Comparison of ENCODE assay signal across 2 cellular contexts in genomic region chr6:99521557-99522286, GRCh38.
TF ChIP-seq lines count a peak whose summit lies in the region.

No MANE protein-coding gene starts in this region.

TF ChIP-seq in GM23338, 12 proteins besides CTCF, POLR2A, EP300 and RAD21:
- TF ChIP-seq EZH2 (IDR thresholded peaks at IDR 0.05; ENCODE audit: low read depth, unreplicated experiment), result no peak
- TF ChIP-seq JUNB (IDR thresholded peaks at IDR 0.05; ENCODE audit: unreplicated experiment), result no peak
- TF ChIP-seq EZH2phosphoT487 (IDR thresholded peaks at IDR 0.05; ENCODE audit: unreplicated experiment), result no peak
- no peak for TF ChIP-seq NANOG (IDR thresholded peaks at IDR 0.05; ENCODE audit: borderline replicate concordance)
- TF ChIP-seq STAT1 (IDR thresholded peaks at IDR 0.05; ENCODE audit: unreplicated experiment), result no peak
- TF ChIP-seq CREB1 (CRISPR knock-in tag; IDR thresholded peaks at IDR 0.05; ENCODE audit: low read depth), result no peak
- TF ChIP-seq ZNF331 (CRISPR knock-in tag; IDR thresholded peaks at IDR 0.05; ENCODE audit: low read depth), result no peak
- TF ChIP-seq, protein P1, sequence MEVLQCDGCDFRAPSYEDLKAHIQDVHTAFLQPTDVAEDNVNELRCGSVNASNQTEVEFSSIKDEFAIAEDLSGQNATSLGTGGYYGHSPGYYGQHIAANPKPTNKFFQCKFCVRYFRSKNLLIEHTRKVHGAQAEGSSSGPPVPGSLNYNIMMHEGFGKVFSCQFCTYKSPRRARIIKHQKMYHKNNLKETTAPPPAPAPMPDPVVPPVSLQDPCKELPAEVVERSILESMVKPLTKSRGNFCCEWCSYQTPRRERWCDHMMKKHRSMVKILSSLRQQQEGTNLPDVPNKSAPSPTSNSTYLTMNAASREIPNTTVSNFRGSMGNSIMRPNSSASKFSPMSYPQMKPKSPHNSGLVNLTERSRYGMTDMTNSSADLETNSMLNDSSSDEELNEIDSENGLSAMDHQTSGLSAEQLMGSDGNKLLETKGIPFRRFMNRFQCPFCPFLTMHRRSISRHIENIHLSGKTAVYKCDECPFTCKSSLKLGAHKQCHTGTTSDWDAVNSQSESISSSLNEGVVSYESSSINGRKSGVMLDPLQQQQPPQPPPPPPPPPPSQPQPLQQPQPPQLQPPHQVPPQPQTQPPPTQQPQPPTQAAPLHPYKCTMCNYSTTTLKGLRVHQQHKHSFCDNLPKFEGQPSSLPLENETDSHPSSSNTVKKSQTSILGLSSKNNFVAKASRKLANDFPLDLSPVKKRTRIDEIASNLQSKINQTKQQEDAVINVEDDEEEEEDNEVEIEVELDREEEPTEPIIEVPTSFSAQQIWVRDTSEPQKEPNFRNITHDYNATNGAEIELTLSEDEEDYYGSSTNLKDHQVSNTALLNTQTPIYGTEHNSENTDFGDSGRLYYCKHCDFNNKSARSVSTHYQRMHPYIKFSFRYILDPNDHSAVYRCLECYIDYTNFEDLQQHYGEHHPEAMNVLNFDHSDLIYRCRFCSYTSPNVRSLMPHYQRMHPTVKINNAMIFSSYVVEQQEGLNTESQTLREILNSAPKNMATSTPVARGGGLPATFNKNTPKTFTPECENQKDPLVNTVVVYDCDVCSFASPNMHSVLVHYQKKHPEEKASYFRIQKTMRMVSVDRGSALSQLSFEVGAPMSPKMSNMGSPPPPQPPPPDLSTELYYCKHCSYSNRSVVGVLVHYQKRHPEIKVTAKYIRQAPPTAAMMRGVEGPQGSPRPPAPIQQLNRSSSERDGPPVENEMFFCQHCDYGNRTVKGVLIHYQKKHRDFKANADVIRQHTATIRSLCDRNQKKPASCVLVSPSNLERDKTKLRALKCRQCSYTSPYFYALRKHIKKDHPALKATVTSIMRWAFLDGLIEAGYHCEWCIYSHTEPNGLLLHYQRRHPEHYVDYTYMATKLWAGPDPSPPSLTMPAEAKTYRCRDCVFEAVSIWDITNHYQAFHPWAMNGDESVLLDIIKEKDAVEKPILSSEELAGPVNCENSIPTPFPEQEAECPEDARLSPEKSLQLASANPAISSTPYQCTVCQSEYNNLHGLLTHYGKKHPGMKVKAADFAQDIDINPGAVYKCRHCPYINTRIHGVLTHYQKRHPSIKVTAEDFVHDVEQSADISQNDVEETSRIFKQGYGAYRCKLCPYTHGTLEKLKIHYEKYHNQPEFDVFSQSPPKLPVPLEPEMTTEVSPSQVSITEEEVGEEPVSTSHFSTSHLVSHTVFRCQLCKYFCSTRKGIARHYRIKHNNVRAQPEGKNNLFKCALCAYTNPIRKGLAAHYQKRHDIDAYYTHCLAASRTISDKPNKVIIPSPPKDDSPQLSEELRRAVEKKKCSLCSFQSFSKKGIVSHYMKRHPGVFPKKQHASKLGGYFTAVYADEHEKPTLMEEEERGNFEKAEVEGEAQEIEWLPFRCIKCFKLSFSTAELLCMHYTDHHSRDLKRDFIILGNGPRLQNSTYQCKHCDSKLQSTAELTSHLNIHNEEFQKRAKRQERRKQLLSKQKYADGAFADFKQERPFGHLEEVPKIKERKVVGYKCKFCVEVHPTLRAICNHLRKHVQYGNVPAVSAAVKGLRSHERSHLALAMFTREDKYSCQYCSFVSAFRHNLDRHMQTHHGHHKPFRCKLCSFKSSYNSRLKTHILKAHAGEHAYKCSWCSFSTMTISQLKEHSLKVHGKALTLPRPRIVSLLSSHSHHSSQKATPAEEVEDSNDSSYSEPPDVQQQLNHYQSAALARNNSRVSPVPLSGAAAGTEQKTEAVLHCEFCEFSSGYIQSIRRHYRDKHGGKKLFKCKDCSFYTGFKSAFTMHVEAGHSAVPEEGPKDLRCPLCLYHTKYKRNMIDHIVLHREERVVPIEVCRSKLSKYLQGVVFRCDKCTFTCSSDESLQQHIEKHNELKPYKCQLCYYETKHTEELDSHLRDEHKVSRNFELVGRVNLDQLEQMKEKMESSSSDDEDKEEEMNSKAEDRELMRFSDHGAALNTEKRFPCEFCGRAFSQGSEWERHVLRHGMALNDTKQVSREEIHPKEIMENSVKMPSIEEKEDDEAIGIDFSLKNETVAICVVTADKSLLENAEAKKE (CRISPR knock-in tag; IDR thresholded peaks at IDR 0.05), result no peak
- TF ChIP-seq ZNF114 (CRISPR knock-in tag; IDR thresholded peaks at IDR 0.05), result no peak
- TF ChIP-seq POLR2AphosphoS5 (IDR thresholded peaks at IDR 0.05; ENCODE audit: low read depth), result no peak
- TF ChIP-seq, protein P2, sequence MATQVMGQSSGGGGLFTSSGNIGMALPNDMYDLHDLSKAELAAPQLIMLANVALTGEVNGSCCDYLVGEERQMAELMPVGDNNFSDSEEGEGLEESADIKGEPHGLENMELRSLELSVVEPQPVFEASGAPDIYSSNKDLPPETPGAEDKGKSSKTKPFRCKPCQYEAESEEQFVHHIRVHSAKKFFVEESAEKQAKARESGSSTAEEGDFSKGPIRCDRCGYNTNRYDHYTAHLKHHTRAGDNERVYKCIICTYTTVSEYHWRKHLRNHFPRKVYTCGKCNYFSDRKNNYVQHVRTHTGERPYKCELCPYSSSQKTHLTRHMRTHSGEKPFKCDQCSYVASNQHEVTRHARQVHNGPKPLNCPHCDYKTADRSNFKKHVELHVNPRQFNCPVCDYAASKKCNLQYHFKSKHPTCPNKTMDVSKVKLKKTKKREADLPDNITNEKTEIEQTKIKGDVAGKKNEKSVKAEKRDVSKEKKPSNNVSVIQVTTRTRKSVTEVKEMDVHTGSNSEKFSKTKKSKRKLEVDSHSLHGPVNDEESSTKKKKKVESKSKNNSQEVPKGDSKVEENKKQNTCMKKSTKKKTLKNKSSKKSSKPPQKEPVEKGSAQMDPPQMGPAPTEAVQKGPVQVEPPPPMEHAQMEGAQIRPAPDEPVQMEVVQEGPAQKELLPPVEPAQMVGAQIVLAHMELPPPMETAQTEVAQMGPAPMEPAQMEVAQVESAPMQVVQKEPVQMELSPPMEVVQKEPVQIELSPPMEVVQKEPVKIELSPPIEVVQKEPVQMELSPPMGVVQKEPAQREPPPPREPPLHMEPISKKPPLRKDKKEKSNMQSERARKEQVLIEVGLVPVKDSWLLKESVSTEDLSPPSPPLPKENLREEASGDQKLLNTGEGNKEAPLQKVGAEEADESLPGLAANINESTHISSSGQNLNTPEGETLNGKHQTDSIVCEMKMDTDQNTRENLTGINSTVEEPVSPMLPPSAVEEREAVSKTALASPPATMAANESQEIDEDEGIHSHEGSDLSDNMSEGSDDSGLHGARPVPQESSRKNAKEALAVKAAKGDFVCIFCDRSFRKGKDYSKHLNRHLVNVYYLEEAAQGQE (IDR thresholded peaks at IDR 0.05; ENCODE audit: unreplicated experiment), result no peak

TF ChIP-seq in K562, 482 proteins besides CTCF, POLR2A, EP300 and RAD21:
- TF ChIP-seq SMARCA4 (IDR thresholded peaks at IDR 0.05), result 0 out of 2 replicates have a peak, but pooled peaks have one; percentile 11
- TF ChIP-seq MLLT1 (IDR thresholded peaks at IDR 0.05), result no peak
- TF ChIP-seq BCOR (IDR thresholded peaks at IDR 0.05), result 0 out of 2 replicates have a peak, but pooled peaks have one; percentile 13
- TF ChIP-seq KDM1A (IDR thresholded peaks at IDR 0.05), result peak in 1 of 2 experiments; percentile 49; a peak in 3 of 4 replicates
- TF ChIP-seq ILF3 (IDR thresholded peaks at IDR 0.05; ENCODE audit: borderline replicate concordance), result 0 out of 2 replicates have a peak, but pooled peaks have one; percentile 6
- TF ChIP-seq HDAC3 (IDR thresholded peaks at IDR 0.05; ENCODE audit: borderline replicate concordance, partially characterized antibody), result no peak
- no peak for TF ChIP-seq ZNF324 (CRISPR knock-in tag; IDR thresholded peaks at IDR 0.05)
- 0 out of 2 replicates have a peak, but pooled peaks have one; percentile 9 for TF ChIP-seq TAF7 (tag; IDR thresholded peaks at IDR 0.05)
- TF ChIP-seq WHSC1 (IDR thresholded peaks at IDR 0.05; ENCODE audit: low read length), result no peak
- TF ChIP-seq, protein P3, sequence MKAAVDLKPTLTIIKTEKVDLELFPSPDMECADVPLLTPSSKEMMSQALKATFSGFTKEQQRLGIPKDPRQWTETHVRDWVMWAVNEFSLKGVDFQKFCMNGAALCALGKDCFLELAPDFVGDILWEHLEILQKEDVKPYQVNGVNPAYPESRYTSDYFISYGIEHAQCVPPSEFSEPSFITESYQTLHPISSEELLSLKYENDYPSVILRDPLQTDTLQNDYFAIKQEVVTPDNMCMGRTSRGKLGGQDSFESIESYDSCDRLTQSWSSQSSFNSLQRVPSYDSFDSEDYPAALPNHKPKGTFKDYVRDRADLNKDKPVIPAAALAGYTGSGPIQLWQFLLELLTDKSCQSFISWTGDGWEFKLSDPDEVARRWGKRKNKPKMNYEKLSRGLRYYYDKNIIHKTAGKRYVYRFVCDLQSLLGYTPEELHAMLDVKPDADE (conservative IDR thresholded peaks at IDR 0.05; ENCODE audit: control insufficient read depth, low read depth, low read length), result 0 out of 2 replicates have a peak, but pooled peaks have one; percentile 18
- no peak for TF ChIP-seq NFRKB (IDR thresholded peaks at IDR 0.05; ENCODE audit: low read depth)
- TF ChIP-seq, protein P4, sequence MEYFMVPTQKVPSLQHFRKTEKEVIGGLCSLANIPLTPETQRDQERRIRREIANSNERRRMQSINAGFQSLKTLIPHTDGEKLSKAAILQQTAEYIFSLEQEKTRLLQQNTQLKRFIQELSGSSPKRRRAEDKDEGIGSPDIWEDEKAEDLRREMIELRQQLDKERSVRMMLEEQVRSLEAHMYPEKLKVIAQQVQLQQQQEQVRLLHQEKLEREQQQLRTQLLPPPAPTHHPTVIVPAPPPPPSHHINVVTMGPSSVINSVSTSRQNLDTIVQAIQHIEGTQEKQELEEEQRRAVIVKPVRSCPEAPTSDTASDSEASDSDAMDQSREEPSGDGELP (CRISPR knock-in tag; IDR thresholded peaks at IDR 0.05; ENCODE audit: borderline replicate concordance), result peak; percentile 37; the same call in 1 of the 2 replicates
